In genomic region chr22:21680830-21681565, GRCh38 we compare ENCODE assay signal across 13 cellular contexts. TPM values are rescaled to one million over a fixed set of nuclear protein-coding genes. Genes with fewer than 3 reads are reported as not detected.
DNase-seq lines count a peak whose midpoint lies in the region; ATAC-seq and TF ChIP-seq lines count a peak whose summit lies in the region.
"Had no signal": no experiment of that assay in that cellular context is flagged by ENCODE, and none has a peak within 500 bp of the region (broad histone marks: within the 10 kb centered on the region; RNA-seq: fewer than 3 reads in every experiment).

No MANE protein-coding gene starts in this region.

- CTCF ChIA-PET in activated CD8-positive, alpha-beta memory T cell treated with anti-CD3 and anti-CD28 coated beads, Interleukin-2, amount 10 ng/mL, durations not matched to agents 7 days and 5 days (lab: Charles Lee), result interaction anchor here (1.2 kb wide), 1 partner anchor 32 kb away, joined by 3 read pairs; no protein-coding TSS in a partner anchor
- CTCF ChIA-PET in Calu3 (lab: Charles Lee), result interaction anchor here (0.6 to 0.7 kb wide), 2 partner anchors 251 to 264 kb away, joined by 3 to 4 read pairs; no protein-coding TSS in a partner anchor

- H3K4me1 ChIP-seq in hepatocyte (ENCODE audit: insufficient read depth), result no peaks in the 10 kb centered on the region
- H3K4me1 ChIP-seq: Caco-2 had no signal

- H3K27me3 ChIP-seq in hepatocyte, result no peaks in the 10 kb centered on the region

- ATAC-seq in activated CD8-positive, alpha-beta memory T cell treated with anti-CD3 and anti-CD28 coated beads, Interleukin-2, amount 10 ng/mL, durations not matched to agents 7 days and 5 days, result peak; percentile 12

- H3K27me3 Mint-ChIP-seq in activated CD8-positive, alpha-beta memory T cell treated with anti-CD3 and anti-CD28 coated beads, Interleukin-2, amount 10 ng/mL, durations not matched to agents 7 days and 5 days, result no peaks in the 10 kb centered on the region
- H3K27me3 Mint-ChIP-seq in Calu3 (ENCODE audit: unreplicated experiment), result no peaks in the 10 kb centered on the region
- no peaks in the 10 kb centered on the region for H3K27me3 Mint-ChIP-seq in progenitor cell of endocrine pancreas

- H3K79me2 ChIP-seq in hepatocyte, result no peaks in the 10 kb centered on the region

- DNase-seq in activated CD8-positive, alpha-beta memory T cell treated with anti-CD3 and anti-CD28 coated beads, Interleukin-2, amount 10 ng/mL, durations not matched to agents 7 days and 5 days, result no peak
- no peak for DNase-seq in activated CD8-positive, alpha-beta memory T cell treated with anti-CD3 and anti-CD28 coated beads, Interleukin-2, amount 50 U/mL, for 4 hours
- DNase-seq in Calu3 (no peak), hepatocyte (ENCODE audit: low spot score) (peak; percentile 2), progenitor cell of endocrine pancreas (ENCODE audit: low spot score, unreplicated experiment) (no peak), DMS79 treated with DMSO at 0.1 percent for 48 hours (lab: John Stamatoyannopoulos, UW) (no peak), NCI-H2171 treated with DMSO at 0.1 percent for 48 hours (lab: John Stamatoyannopoulos, UW) (no peak), dermis blood vessel endothelial cell (no peak)
- DNase-seq: Caco-2, DMS53, NCI-H1436, NCI-H2081, NCI-H524 had no signal

- no peaks in the 10 kb centered on the region for H3K9me2 ChIP-seq in hepatocyte (replicated peaks; ENCODE audit: insufficient read depth)

- no peak for TF ChIP-seq CTCF in Calu3 (IDR thresholded peaks at IDR 0.05; ENCODE audit: unreplicated experiment)
- TF ChIP-seq CTCF in hepatocyte (IDR thresholded peaks at IDR 0.05; ENCODE audit: poor library complexity), result no peak
- TF ChIP-seq CTCF in progenitor cell of endocrine pancreas (IDR thresholded peaks at IDR 0.05; ENCODE audit: unreplicated experiment), result no peak

- H3K4me3 ChIP-seq in hepatocyte, result no peak overlapping the region

- H3K9me3 ChIP-seq in hepatocyte (ENCODE audit: low read depth), result no peaks in the 10 kb centered on the region
- H3K9me3 ChIP-seq: Caco-2 had no signal

- H3K4me2 ChIP-seq in hepatocyte, result no peak overlapping the region

- H3K9me3 Mint-ChIP-seq in activated CD8-positive, alpha-beta memory T cell treated with anti-CD3 and anti-CD28 coated beads, Interleukin-2, amount 10 ng/mL, durations not matched to agents 7 days and 5 days (ENCODE audit: low read depth), result no peaks in the 10 kb centered on the region
- H3K9me3 Mint-ChIP-seq in Calu3 (ENCODE audit: low read depth, unreplicated experiment) (no peaks in the 10 kb centered on the region), progenitor cell of endocrine pancreas (ENCODE audit: low read depth) (no peaks in the 10 kb centered on the region)

- BruUV-seq in Calu3 (replicated peaks; lab: Mats Ljungman, UMichigan), result no TSS peak

- no peak overlapping the region for H3K27ac Mint-ChIP-seq in activated CD8-positive, alpha-beta memory T cell treated with anti-CD3 and anti-CD28 coated beads, Interleukin-2, amount 10 ng/mL, durations not matched to agents 7 days and 5 days
- H3K27ac Mint-ChIP-seq in Calu3 (ENCODE audit: unreplicated experiment) (peak overlapping the region; percentile 16), progenitor cell of endocrine pancreas (peak overlapping the region; percentile 62)

- H4K20me1 ChIP-seq in hepatocyte (ENCODE audit: insufficient read depth, poor library complexity, severe bottlenecking), result no peaks in the 10 kb centered on the region

- H3K4me3 Mint-ChIP-seq in activated CD8-positive, alpha-beta memory T cell treated with anti-CD3 and anti-CD28 coated beads, Interleukin-2, amount 10 ng/mL, durations not matched to agents 7 days and 5 days, result no peak overlapping the region
- H3K4me3 Mint-ChIP-seq in Calu3 (ENCODE audit: low read depth, unreplicated experiment) (no peak overlapping the region), progenitor cell of endocrine pancreas (ENCODE audit: low read depth) (no peak overlapping the region)

- H3K36me3 Mint-ChIP-seq in activated CD8-positive, alpha-beta memory T cell treated with anti-CD3 and anti-CD28 coated beads, Interleukin-2, amount 10 ng/mL, durations not matched to agents 7 days and 5 days, result peaks cover 8% of the 10 kb centered on the region
- H3K36me3 Mint-ChIP-seq in Calu3 (ENCODE audit: insufficient read depth, unreplicated experiment) (peaks cover 36% of the 10 kb centered on the region), progenitor cell of endocrine pancreas (ENCODE audit: insufficient read depth) (peaks cover 19% of the 10 kb centered on the region)

- H3K27ac ChIP-seq in hepatocyte, result no peak overlapping the region

- intact Hi-C loops in Calu3 (cut with micrococcal nuclease; ENCODE audit: unreplicated experiment), result no loop called here

- H3K36me3 ChIP-seq in hepatocyte (replicated peaks; ENCODE audit: insufficient read depth, low read depth), result no peaks in the 10 kb centered on the region

- no peak overlapping the region for H2AFZ ChIP-seq in hepatocyte

- no peaks in the 10 kb centered on the region for H3K4me1 Mint-ChIP-seq in activated CD8-positive, alpha-beta memory T cell treated with anti-CD3 and anti-CD28 coated beads, Interleukin-2, amount 10 ng/mL, durations not matched to agents 7 days and 5 days
- H3K4me1 Mint-ChIP-seq in Calu3 (ENCODE audit: low read depth, unreplicated experiment) (no peaks in the 10 kb centered on the region), progenitor cell of endocrine pancreas (ENCODE audit: low read depth) (no peaks in the 10 kb centered on the region)

- 94% methylated on average over 21 of the region's 21 CpGs for WGBS in hepatocyte (ENCODE audit: low lambda C conversion rate, missing lambda C conversion rate)

RNA-seq across cellular contexts. Expression of gene PPIL2, which starts 15.2 kb away (rescaled TPM):
- 10 to 100 TPM; 55.7 to 61.2 TPM for total RNA-seq in activated CD8-positive, alpha-beta memory T cell treated with anti-CD3 and anti-CD28 coated beads, Interleukin-2, amount 10 ng/mL, durations not matched to agents 7 days and 5 days
- total RNA-seq in Calu3 (2022) (46.9 and 50.5 TPM in 2 replicates), hepatocyte (22.8 and 28.3 TPM in 2 replicates), progenitor cell of endocrine pancreas (46.7 and 49.2 TPM in 2 replicates), dermis blood vessel endothelial cell (16.7 and 28.9 TPM in 2 replicates)
- 30.0 and 38.6 TPM in 2 replicates for polyA plus RNA-seq in hepatocyte

RNA-seq across cellular contexts. Expression of gene SDF2L1, which starts 38.9 kb away (rescaled TPM):
- total RNA-seq in activated CD8-positive, alpha-beta memory T cell treated with anti-CD3 and anti-CD28 coated beads, Interleukin-2, amount 10 ng/mL, durations not matched to agents 7 days and 5 days, result 10 to 100 TPM; 78.7 to 79.1 TPM
- 87.0 and 88.2 TPM in 2 replicates for total RNA-seq in Calu3 (2022)
- 38.2 and 48.2 TPM in 2 replicates for total RNA-seq in hepatocyte
- 119 and 139 TPM in 2 replicates for polyA plus RNA-seq in hepatocyte
- total RNA-seq in progenitor cell of endocrine pancreas, result 27.0 and 28.2 TPM in 2 replicates
- 31.1 and 35.3 TPM in 2 replicates for total RNA-seq in dermis blood vessel endothelial cell

RNA-seq across cellular contexts. Expression of gene CCDC116, which starts 48.4 kb away (rescaled TPM):
- total RNA-seq in activated CD8-positive, alpha-beta memory T cell treated with anti-CD3 and anti-CD28 coated beads, Interleukin-2, amount 10 ng/mL, durations not matched to agents 7 days and 5 days, result under 1 TPM; 0.59 to 0.76 TPM
- total RNA-seq in Calu3 (2022) (0.17 TPM in 1 of 2 replicates, not detected in the other), hepatocyte (0.20 and 0.30 TPM in 2 replicates), progenitor cell of endocrine pancreas (1.3 and 1.4 TPM in 2 replicates), dermis blood vessel endothelial cell (0.17 and 0.28 TPM in 2 replicates)
- 1.3 and 1.5 TPM in 2 replicates for polyA plus RNA-seq in hepatocyte
- total RNA-seq: Caco-2 had no signal

RNA-seq across cellular contexts. Expression of gene YDJC, which starts 51.2 kb away (rescaled TPM):
- 10 to 100 TPM; 43.7 to 44.3 TPM for total RNA-seq in activated CD8-positive, alpha-beta memory T cell treated with anti-CD3 and anti-CD28 coated beads, Interleukin-2, amount 10 ng/mL, durations not matched to agents 7 days and 5 days
- 57.9 and 64.2 TPM in 2 replicates for total RNA-seq in Calu3 (2022)
- 24.1 and 34.6 TPM in 2 replicates for total RNA-seq in hepatocyte
- polyA plus RNA-seq in hepatocyte, result 44.5 and 49.8 TPM in 2 replicates
- 19.0 and 21.4 TPM in 2 replicates for total RNA-seq in progenitor cell of endocrine pancreas
- total RNA-seq in dermis blood vessel endothelial cell, result 21.3 and 25.0 TPM in 2 replicates

RNA-seq across cellular contexts. Expression of gene YPEL1, which starts 54.6 kb away (rescaled TPM):
- total RNA-seq in activated CD8-positive, alpha-beta memory T cell treated with anti-CD3 and anti-CD28 coated beads, Interleukin-2, amount 10 ng/mL, durations not matched to agents 7 days and 5 days, result 10 to 100 TPM in 1 of 2 experiments, 1 to 10 TPM in 1; 7.2 to 21.6 TPM
- total RNA-seq in Calu3 (2022) (1.7 and 3.3 TPM in 2 replicates), hepatocyte (1.9 and 2.0 TPM in 2 replicates), progenitor cell of endocrine pancreas (24.9 and 30.5 TPM in 2 replicates), dermis blood vessel endothelial cell (5.1 and 7.8 TPM in 2 replicates)
- 3.1 and 3.5 TPM in 2 replicates for polyA plus RNA-seq in hepatocyte
